13 cellular contexts compared by ENCODE assay signal in genomic region chr1:19412654-19413053, GRCh38.
DNase-seq lines count a peak whose midpoint lies in the region; ATAC-seq and TF ChIP-seq lines count a peak whose summit lies in the region.
"Had no signal": no experiment of that assay in that cellular context is flagged by ENCODE, and none has a peak within 500 bp of the region (broad histone marks: within the 10 kb centered on the region; RNA-seq: fewer than 3 reads in every experiment).

No MANE protein-coding gene starts in this region.

- 71 to 78% methylated on average over 8 of the region's 8 CpGs for WGBS in gastroesophageal sphincter (ENCODE audit: low coverage in 1 of 2), 2 donors
- WGBS in right cardiac atrium = 87% methylated on average over 8 of the region's 8 CpGs

- no peak for TF ChIP-seq POLR2A in gastroesophageal sphincter (IDR thresholded peaks at IDR 0.05)

- H3K4me3 ChIP-seq in gastroesophageal sphincter (no peak overlapping the region), stomach smooth muscle (ENCODE audit: low read length in 2 of 2) (no peak overlapping the region), right cardiac atrium (ENCODE audit: low read length) (no peak overlapping the region)
- H3K4me3 ChIP-seq: A549, adrenal gland had no signal

- peaks cover 4% of the 10 kb centered on the region for H3K27me3 Mint-ChIP-seq in endothelial cell (ENCODE audit: unreplicated experiment)

- ATAC-seq in gastroesophageal sphincter = no peak
- ATAC-seq in HG03442 (IDR thresholded peaks at IDR 0.05; ENCODE audit: unreplicated experiment) = no peak
- no peak for ATAC-seq in right cardiac atrium
- ATAC-seq: A549 had no signal

- no peak overlapping the region for H3K9ac ChIP-seq in stomach smooth muscle (ENCODE audit: low read length in 2 of 2)

- TF ChIP-seq EP300 in gastroesophageal sphincter (IDR thresholded peaks at IDR 0.05) = no peak

- H3K36me3 ChIP-seq in gastroesophageal sphincter = no peaks in the 10 kb centered on the region
- H3K36me3 ChIP-seq in stomach smooth muscle (ENCODE audit: control insufficient read depth in 2 of 2, insufficient read depth in 2 of 2, low read length in 2 of 2) = peaks cover 0 to 2% of the 10 kb centered on the region in 2 donors

- peaks cover 3% of the 10 kb centered on the region for H3K36me3 Mint-ChIP-seq in endothelial cell (ENCODE audit: low read depth, unreplicated experiment)

- peaks cover 22 to 100% (median 56%) of the 10 kb centered on the region in 3 donors for H3K4me1 ChIP-seq in gastroesophageal sphincter
- H3K4me1 ChIP-seq in stomach smooth muscle (ENCODE audit: control insufficient read depth, insufficient read depth, low read length) = peaks cover 83% of the 10 kb centered on the region
- H3K4me1 ChIP-seq in right cardiac atrium (ENCODE audit: control insufficient read depth, insufficient read depth, low read length) = peaks cover 13% of the 10 kb centered on the region
- H3K4me1 ChIP-seq: A549 had no signal

- intact Hi-C loops in right cardiac atrium (cut with DNase I) = no loop called here

- no peak overlapping the region for H3K27ac Mint-ChIP-seq in endothelial cell (ENCODE audit: unreplicated experiment)

- no peaks in the 10 kb centered on the region for H3K9me3 Mint-ChIP-seq in endothelial cell (ENCODE audit: unreplicated experiment)

- H3K9me3 ChIP-seq in gastroesophageal sphincter = no peaks in the 10 kb centered on the region
- no peaks in the 10 kb centered on the region for H3K9me3 ChIP-seq in stomach smooth muscle (ENCODE audit: control insufficient read depth in 2 of 2, low read length in 2 of 2)
- H3K9me3 ChIP-seq in right cardiac atrium (ENCODE audit: control insufficient read depth, low read length) = no peaks in the 10 kb centered on the region
- H3K9me3 ChIP-seq: A549, adrenal gland had no signal

- peak; percentile 11 for DNase-seq in NCI-H345 (lab: John Stamatoyannopoulos, UW)
- DNase-seq in NCI-H345 treated with DMSO at 0.1 percent for 48 hours (lab: John Stamatoyannopoulos, UW; ENCODE audit: unreplicated experiment) = no peak
- DNase-seq in NCI-H510A (lab: John Stamatoyannopoulos, UW) = peak; percentile 93
- DNase-seq in endothelial cell (ENCODE audit: low spot score) = no peak
- DNase-seq in right cardiac atrium = no peak
- DNase-seq: activated CD4-positive, alpha-beta T cell treated with anti-CD3 and anti-CD28 coated beads for 48 hours; adrenal gland; NCI-H524 treated with DMSO at 0.1 percent for 48 hours; stimulated activated CD4-positive, alpha-beta T cell treated with anti-CD3 and anti-CD28 coated beads, Interleukin-2, amount 100 ng/mL, for 24 hours had no signal

- H3K27me3 ChIP-seq in gastroesophageal sphincter = no peaks in the 10 kb centered on the region
- no peaks in the 10 kb centered on the region for H3K27me3 ChIP-seq in stomach smooth muscle (ENCODE audit: control insufficient read depth in 1 of 2, insufficient read depth in 2 of 2, low read length in 2 of 2)
- H3K27me3 ChIP-seq in right cardiac atrium (ENCODE audit: control insufficient read depth, insufficient read depth) = no peaks in the 10 kb centered on the region
- H3K27me3 ChIP-seq: adrenal gland had no signal

- H3K4me1 Mint-ChIP-seq in endothelial cell (ENCODE audit: unreplicated experiment) = peaks cover 27% of the 10 kb centered on the region

- peak overlapping the region; percentile 86 to 93 (median 92) for H3K27ac ChIP-seq in gastroesophageal sphincter
- peak overlapping the region; percentile 83 for H3K27ac ChIP-seq in stomach smooth muscle (ENCODE audit: low read length)
- H3K27ac ChIP-seq in right cardiac atrium (ENCODE audit: low read length) = no peak overlapping the region
- H3K27ac ChIP-seq: A549 had no signal

- H3K4me3 Mint-ChIP-seq in endothelial cell (ENCODE audit: unreplicated experiment) = no peak overlapping the region

- TF ChIP-seq CTCF in gastroesophageal sphincter (IDR thresholded peaks at IDR 0.05) (no peak), endothelial cell (IDR thresholded peaks at IDR 0.05; ENCODE audit: unreplicated experiment) (no peak)

Comparison
In these comparisons a context has a peak if more than half of its experiments do, and no peak if none do; other contexts are left out.
1. DNase-seq: peak in NCI-H345 (single experiment) and NCI-H510A (single experiment); none in NCI-H345 treated with DMSO at 0.1 percent for 48 hours (single experiment), endothelial cell (single experiment) and right cardiac atrium (0 of 3).